26 cellular contexts compared by ENCODE assay signal in the genomic region with DNA sequence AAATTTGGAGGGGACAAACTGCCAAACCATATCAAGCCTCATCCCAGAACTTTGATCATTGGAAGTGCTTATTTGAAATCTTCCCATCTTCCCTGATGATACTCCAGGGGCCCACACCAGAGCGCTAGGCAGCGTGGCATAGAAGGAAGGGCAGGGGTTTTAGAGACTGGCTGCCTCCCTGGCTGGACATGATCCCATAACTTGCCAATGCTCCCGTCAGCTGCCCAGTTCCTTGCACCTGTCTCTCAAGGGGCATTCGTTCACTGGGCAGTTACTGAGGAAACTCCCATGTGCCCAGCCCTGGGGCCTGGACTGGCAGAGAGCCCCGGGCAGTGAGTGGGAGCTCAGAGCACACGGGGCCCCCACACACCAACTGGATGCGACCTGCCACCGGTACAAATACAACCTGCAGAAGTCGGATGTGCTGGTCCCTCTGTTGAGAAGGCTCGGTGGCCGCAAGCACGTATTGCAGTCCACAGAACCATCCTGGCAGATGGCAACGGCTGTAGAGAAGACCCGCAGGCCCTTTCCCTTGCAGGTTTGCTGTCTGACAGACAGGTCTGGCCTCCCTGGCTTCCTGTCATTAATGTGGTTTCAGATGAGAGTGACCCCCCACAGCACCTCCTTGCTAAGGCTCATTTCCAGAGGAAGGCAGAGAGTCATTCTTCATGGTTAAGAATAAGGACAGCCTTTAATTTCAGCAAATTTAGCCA.
DNase-seq lines count a peak whose midpoint lies in the region; ATAC-seq and TF ChIP-seq lines count a peak whose summit lies in the region.
"Had no signal": no experiment of that assay in that cellular context is flagged by ENCODE, and none has a peak within 500 bp of the region (broad histone marks: within the 10 kb centered on the region; RNA-seq: fewer than 3 reads in every experiment).

No MANE protein-coding gene starts in this region.

- no peaks in the 10 kb centered on the region for H3F3A ChIP-seq in GM23338 (replicated peaks; ENCODE audit: low read depth)
- H3F3A ChIP-seq in Loucy (ENCODE audit: low read depth) = no peaks in the 10 kb centered on the region

- H3K4me3 ChIP-seq in GM23338 = no peak overlapping the region
- H3K4me3 ChIP-seq in Loucy (ENCODE audit: low read length, poor library complexity, severe bottlenecking) = peak overlapping the region; percentile 59
- H3K4me3 ChIP-seq in coronary artery = no peak overlapping the region
- H3K4me3 ChIP-seq: HAP-1, thyroid gland had no signal

- H3K27me3 ChIP-seq in GM23338 (ENCODE audit: insufficient read depth) (no peaks in the 10 kb centered on the region), Loucy (ENCODE audit: insufficient read depth, low read length, poor library complexity, severe bottlenecking) (no peaks in the 10 kb centered on the region)
- H3K27me3 ChIP-seq: BE2C, thyroid gland had no signal

- peak overlapping the region; percentile 71 for H3K9ac ChIP-seq in Loucy (ENCODE audit: low read depth, low read length, poor library complexity, severe bottlenecking)
- H3K9ac ChIP-seq: KMS-11 had no signal

- H3K79me2 ChIP-seq in GM23338 (replicated peaks; ENCODE audit: insufficient read depth) (no peaks in the 10 kb centered on the region), Loucy (ENCODE audit: insufficient read depth, low read length) (peaks cover 13% of the 10 kb centered on the region; the same call in 1 of the 2 replicates)

- TF ChIP-seq CTCF in GM23338 (conservative IDR thresholded peaks at IDR 0.05; ENCODE audit: low read depth in 2 of 2) = no peak
- TF ChIP-seq CTCF in Loucy (conservative IDR thresholded peaks at IDR 0.05; ENCODE audit: low read length) = no peak; the same call in 1 of the 2 replicates
- no peak for TF ChIP-seq CTCF in coronary artery (IDR thresholded peaks at IDR 0.05)
- no peak for TF ChIP-seq CTCF in nephron progenitor cell (IDR thresholded peaks at IDR 0.05)

- H2AFZ ChIP-seq in GM23338 = no peak overlapping the region
- no peak overlapping the region for H2AFZ ChIP-seq in Loucy (ENCODE audit: low read length)

- no peak overlapping the region for H3K27ac Mint-ChIP-seq in GM23338
- peak overlapping the region; percentile 34 for H3K27ac Mint-ChIP-seq in nephron progenitor cell
- H3K27ac Mint-ChIP-seq: activated naive CD4-positive, alpha-beta T cell treated with anti-CD3 and anti-CD28 coated beads, Interleukin-2, amount 50 U/mL, for 24 hours; CD8-positive, alpha-beta T cell; T-cell had no signal

- H3K36me3 ChIP-seq in GM23338 (ENCODE audit: insufficient read depth) (no peaks in the 10 kb centered on the region), Loucy (ENCODE audit: insufficient read depth, low read length) (0 out of 2 replicates have a peak, but pooled peaks cover 3% of the 10 kb centered on the region)
- H3K36me3 ChIP-seq: BE2C, HAP-1, thyroid gland had no signal

- H3K27ac ChIP-seq in GM23338 (ENCODE audit: low read depth) (no peak overlapping the region), coronary artery (no peak overlapping the region)
- H3K27ac ChIP-seq: KMS-11, thyroid gland had no signal

- no peaks in the 10 kb centered on the region for H3K36me3 Mint-ChIP-seq in GM23338 (ENCODE audit: low read depth)
- peaks cover 11% of the 10 kb centered on the region for H3K36me3 Mint-ChIP-seq in nephron progenitor cell (ENCODE audit: low read depth)
- H3K36me3 Mint-ChIP-seq: immature natural killer cell had no signal

- DNase-seq in GM23338 (ENCODE audit: low spot score) = peak; percentile 35
- peak; percentile 31 for DNase-seq in coronary artery (ENCODE audit: low spot score)
- no peak for DNase-seq in nephron progenitor cell
- DNase-seq in globus pallidus (ENCODE audit: low spot score) = no peak
- DNase-seq in superior temporal gyrus (ENCODE audit: extremely low spot score) = no peak
- DNase-seq: amygdala; BE2C; CD8-positive, alpha-beta T cell; EL; hypothalamus; immature natural killer cell; left colon; NCI-H1417 treated with DMSO at 0.1 percent for 48 hours; NCI-H2081 treated with DMSO at 0.1 percent for 48 hours; NCI-H345; NCI-H82; right cardiac atrium; stimulated activated CD4-positive, alpha-beta T cell treated with anti-CD3 and anti-CD28 coated beads, Interleukin-2, amount 100 ng/mL, for 24 hours; stimulated activated naive CD8-positive, alpha-beta T cell treated with anti-CD3 and anti-CD28 coated beads, Interleukin-15, amount 100 ng/mL, for 72 hours; T-cell; thyroid gland had no signal

- H3K4me1 ChIP-seq in GM23338 (ENCODE audit: insufficient read depth) = no peaks in the 10 kb centered on the region
- H3K4me1 ChIP-seq in Loucy (ENCODE audit: insufficient read depth, low read length, poor library complexity, severe bottlenecking) = peaks cover 70% of the 10 kb centered on the region
- H3K4me1 ChIP-seq: BE2C, thyroid gland had no signal

- H3K4me2 ChIP-seq in GM23338 (no peak overlapping the region), Loucy (ENCODE audit: low read depth, low read length, poor library complexity, severe bottlenecking) (peak overlapping the region; percentile 66)
- H3K4me2 ChIP-seq: KMS-11 had no signal

- H3K9me2 ChIP-seq in GM23338 (ENCODE audit: insufficient read depth) (no peaks in the 10 kb centered on the region), Loucy (replicated peaks; ENCODE audit: low read depth, low read length) (no peaks in the 10 kb centered on the region)

- H4K20me1 ChIP-seq in GM23338 (replicated peaks; ENCODE audit: insufficient read depth) (no peaks in the 10 kb centered on the region), Loucy (ENCODE audit: insufficient read depth, low read length, poor library complexity, severe bottlenecking) (no peaks in the 10 kb centered on the region)

- H3K9me3 Mint-ChIP-seq in GM23338 (no peaks in the 10 kb centered on the region), nephron progenitor cell (no peaks in the 10 kb centered on the region)
- H3K9me3 Mint-ChIP-seq: activated naive CD4-positive, alpha-beta T cell treated with anti-CD3 and anti-CD28 coated beads, Interleukin-2, amount 50 U/mL, for 24 hours; CD8-positive, alpha-beta T cell; immature natural killer cell; stimulated activated naive CD8-positive, alpha-beta T cell treated with anti-CD3 and anti-CD28 coated beads, Interleukin-15, amount 100 ng/mL, for 72 hours; T-cell had no signal

- no peak overlapping the region for H3K4me3 Mint-ChIP-seq in GM23338
- H3K4me3 Mint-ChIP-seq in nephron progenitor cell = no peak overlapping the region
- H3K4me3 Mint-ChIP-seq: activated naive CD4-positive, alpha-beta T cell treated with anti-CD3 and anti-CD28 coated beads, Interleukin-2, amount 50 U/mL, for 24 hours; CD8-positive, alpha-beta T cell; immature natural killer cell; stimulated activated naive CD8-positive, alpha-beta T cell treated with anti-CD3 and anti-CD28 coated beads, Interleukin-15, amount 100 ng/mL, for 72 hours; T-cell had no signal

- peak; percentile 75 for ATAC-seq in GM23338
- ATAC-seq in GM18498 (IDR thresholded peaks at IDR 0.05; ENCODE audit: unreplicated experiment) = no peak
- ATAC-seq: CD8-positive, alpha-beta T cell; left colon; right cardiac atrium; stimulated activated naive CD8-positive, alpha-beta T cell treated with anti-CD3 and anti-CD28 coated beads, Interleukin-15, amount 100 ng/mL, for 72 hours; T-cell had no signal

- H3K27me3 Mint-ChIP-seq in GM23338 (ENCODE audit: insufficient read depth, low read depth, poor library complexity) = no peaks in the 10 kb centered on the region
- H3K27me3 Mint-ChIP-seq in nephron progenitor cell (ENCODE audit: low read depth, poor library complexity) = no peaks in the 10 kb centered on the region
- H3K27me3 Mint-ChIP-seq: activated naive CD4-positive, alpha-beta T cell treated with anti-CD3 and anti-CD28 coated beads, Interleukin-2, amount 50 U/mL, for 24 hours; stimulated activated naive CD8-positive, alpha-beta T cell treated with anti-CD3 and anti-CD28 coated beads, Interleukin-15, amount 100 ng/mL, for 72 hours; T-cell had no signal

- H3K9me3 ChIP-seq in Loucy (ENCODE audit: insufficient read depth, low read depth, low read length) = no peaks in the 10 kb centered on the region
- H3K9me3 ChIP-seq: BE2C, HAP-1, thyroid gland had no signal

- H3K4me1 Mint-ChIP-seq in GM23338 = peaks cover 10% of the 10 kb centered on the region
- H3K4me1 Mint-ChIP-seq in nephron progenitor cell = peaks cover 21% of the 10 kb centered on the region

TF ChIP-seq in GM23338, 12 proteins besides CTCF, POLR2A, EP300 and RAD21 (continues in another document):
- TF ChIP-seq STAT1 (IDR thresholded peaks at IDR 0.05; ENCODE audit: unreplicated experiment) (no peak), POLR2AphosphoS5 (IDR thresholded peaks at IDR 0.05; ENCODE audit: low read depth) (no peak), EZH2 (IDR thresholded peaks at IDR 0.05; ENCODE audit: low read depth, unreplicated experiment) (no peak), JUNB (IDR thresholded peaks at IDR 0.05; ENCODE audit: unreplicated experiment) (no peak), ZNF331 (CRISPR knock-in tag; IDR thresholded peaks at IDR 0.05; ENCODE audit: low read depth) (no peak), EZH2phosphoT487 (IDR thresholded peaks at IDR 0.05; ENCODE audit: unreplicated experiment) (no peak), CREB1 (CRISPR knock-in tag; IDR thresholded peaks at IDR 0.05; ENCODE audit: low read depth) (no peak)
- TF ChIP-seq, protein P1, sequence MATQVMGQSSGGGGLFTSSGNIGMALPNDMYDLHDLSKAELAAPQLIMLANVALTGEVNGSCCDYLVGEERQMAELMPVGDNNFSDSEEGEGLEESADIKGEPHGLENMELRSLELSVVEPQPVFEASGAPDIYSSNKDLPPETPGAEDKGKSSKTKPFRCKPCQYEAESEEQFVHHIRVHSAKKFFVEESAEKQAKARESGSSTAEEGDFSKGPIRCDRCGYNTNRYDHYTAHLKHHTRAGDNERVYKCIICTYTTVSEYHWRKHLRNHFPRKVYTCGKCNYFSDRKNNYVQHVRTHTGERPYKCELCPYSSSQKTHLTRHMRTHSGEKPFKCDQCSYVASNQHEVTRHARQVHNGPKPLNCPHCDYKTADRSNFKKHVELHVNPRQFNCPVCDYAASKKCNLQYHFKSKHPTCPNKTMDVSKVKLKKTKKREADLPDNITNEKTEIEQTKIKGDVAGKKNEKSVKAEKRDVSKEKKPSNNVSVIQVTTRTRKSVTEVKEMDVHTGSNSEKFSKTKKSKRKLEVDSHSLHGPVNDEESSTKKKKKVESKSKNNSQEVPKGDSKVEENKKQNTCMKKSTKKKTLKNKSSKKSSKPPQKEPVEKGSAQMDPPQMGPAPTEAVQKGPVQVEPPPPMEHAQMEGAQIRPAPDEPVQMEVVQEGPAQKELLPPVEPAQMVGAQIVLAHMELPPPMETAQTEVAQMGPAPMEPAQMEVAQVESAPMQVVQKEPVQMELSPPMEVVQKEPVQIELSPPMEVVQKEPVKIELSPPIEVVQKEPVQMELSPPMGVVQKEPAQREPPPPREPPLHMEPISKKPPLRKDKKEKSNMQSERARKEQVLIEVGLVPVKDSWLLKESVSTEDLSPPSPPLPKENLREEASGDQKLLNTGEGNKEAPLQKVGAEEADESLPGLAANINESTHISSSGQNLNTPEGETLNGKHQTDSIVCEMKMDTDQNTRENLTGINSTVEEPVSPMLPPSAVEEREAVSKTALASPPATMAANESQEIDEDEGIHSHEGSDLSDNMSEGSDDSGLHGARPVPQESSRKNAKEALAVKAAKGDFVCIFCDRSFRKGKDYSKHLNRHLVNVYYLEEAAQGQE (IDR thresholded peaks at IDR 0.05; ENCODE audit: unreplicated experiment) = no peak

Comparison
In these comparisons a context has a peak if more than half of its experiments do, and no peak if none do; other contexts are left out.
1. DNase-seq: peak in GM23338 (single experiment) and coronary artery (single experiment); none in nephron progenitor cell (single experiment), globus pallidus (single experiment) and superior temporal gyrus (single experiment).